In genomic region chr1:182035097-182035770, GRCh38 we compare ENCODE assay signal across 14 cellular contexts. TPM values are rescaled to one million over a fixed set of nuclear protein-coding genes. Genes with fewer than 3 reads are reported as not detected.
DNase-seq lines count a peak whose midpoint lies in the region; ATAC-seq, FAIRE-seq and TF ChIP-seq lines count a peak whose summit lies in the region.
"Had no signal": no experiment of that assay in that cellular context is flagged by ENCODE, and none has a peak within 500 bp of the region (broad histone marks: within the 10 kb centered on the region; RNA-seq: fewer than 3 reads in every experiment).

No MANE protein-coding gene starts in this region.

- H3K9me3 ChIP-seq in A549 = no peaks in the 10 kb centered on the region; the same call in 2 of the 3 replicates
- H3K9me3 ChIP-seq in BLaER1 = no peaks in the 10 kb centered on the region

- H4K20me1 ChIP-seq in BLaER1 (no peaks in the 10 kb centered on the region), KMS-11 (ENCODE audit: insufficient read depth) (no peaks in the 10 kb centered on the region)

- no peaks in the 10 kb centered on the region for H3K79me2 ChIP-seq in KMS-11 (ENCODE audit: insufficient read depth, low read depth)

- TF ChIP-seq POLR2A in A549 (IDR thresholded peaks at IDR 0.05; ENCODE audit: low read length) = no peak

- 24% methylated on average over 7 of the region's 7 CpGs for WGBS in A549 (ENCODE audit: missing lambda C conversion rate)

- CTCF ChIA-PET in A549 (lab: Yijun Ruan, JAX) = interaction anchor here (1.2 to 1.6 kb wide), 2 partner anchors 8 to 12 kb away, joined by 3 to 4 read pairs; no protein-coding TSS in a partner anchor

- H3K9ac ChIP-seq in BLaER1 (no peak overlapping the region), KMS-11 (no peak overlapping the region)

- H3K27me3 ChIP-seq in BLaER1 (no peaks in the 10 kb centered on the region), KMS-11 (ENCODE audit: insufficient read depth, low read depth) (no peaks in the 10 kb centered on the region), bronchial epithelial cell (ENCODE audit: control insufficient read depth, insufficient read depth, low read length) (no peaks in the 10 kb centered on the region)
- H3K27me3 ChIP-seq: breast epithelium had no signal

- TF ChIP-seq RAD21 in A549 (conservative IDR thresholded peaks at IDR 0.05 in 1 of 2, IDR thresholded peaks at IDR 0.05 in 1 of 2) = no peak

- in situ Hi-C loops in G401 (cut with HindIII; ENCODE audit: low sequenced_read_pairs) = no loop called here

- POLR2A ChIA-PET in A549 (lab: Yijun Ruan, JAX) = no interaction called here

- FAIRE-seq in A549 (lab: Jason Lieb, UNC) (no peak), bronchial epithelial cell (lab: Jason Lieb, UNC) (no peak)
- FAIRE-seq: islet of Langerhans had no signal

- no peak overlapping the region for H2AFZ ChIP-seq in KMS-11 (ENCODE audit: low read depth)

- H3K4me3 ChIP-seq in A549 (no peak overlapping the region), BLaER1 (no peak overlapping the region), KMS-11 (IDR thresholded peaks at IDR 0.05; ENCODE audit: insufficient read depth, low read depth, low read length) (no peak overlapping the region), bronchial epithelial cell (ENCODE audit: low read depth, low read length) (no peak overlapping the region)
- H3K4me3 ChIP-seq: breast epithelium, skin epidermis had no signal

- H3K4me1 ChIP-seq in A549 = no peaks in the 10 kb centered on the region
- peaks cover 20% of the 10 kb centered on the region for H3K4me1 ChIP-seq in BLaER1
- peaks cover 6% of the 10 kb centered on the region for H3K4me1 ChIP-seq in KMS-11 (ENCODE audit: low read depth, poor library complexity, severe bottlenecking)
- H3K4me1 ChIP-seq: breast epithelium had no signal

- H3K36me3 ChIP-seq in BLaER1 (no peaks in the 10 kb centered on the region), KMS-11 (ENCODE audit: insufficient read depth) (no peaks in the 10 kb centered on the region), bronchial epithelial cell (ENCODE audit: control insufficient read depth, insufficient read depth, low read length) (no peaks in the 10 kb centered on the region)
- H3K36me3 ChIP-seq: breast epithelium had no signal

- ATAC-seq in A549 (peak in 1 of 2 experiments; percentile 52; a peak in 2 of 6 replicates), HG03457 (IDR thresholded peaks at IDR 0.05; ENCODE audit: unreplicated experiment) (no peak)
- ATAC-seq: naive thymus-derived CD4-positive, alpha-beta T cell had no signal

- no peak for TF ChIP-seq EP300 in A549 (IDR thresholded peaks at IDR 0.05)

- H3K27ac ChIP-seq in A549 (no peak overlapping the region), BLaER1 (no peak overlapping the region; the same call in 1 of the 2 replicates), KMS-11 (no peak overlapping the region)
- H3K27ac ChIP-seq: breast epithelium, skin epidermis had no signal

- no peak overlapping the region for H3K4me2 ChIP-seq in A549
- H3K4me2 ChIP-seq in BLaER1 = peak overlapping the region; percentile 74
- no peak overlapping the region for H3K4me2 ChIP-seq in KMS-11

- TF ChIP-seq CTCF in A549 (IDR thresholded peaks at IDR 0.05) (0 out of 3 replicates have a peak, but pooled peaks have one; percentile 11), KMS-11 (conservative IDR thresholded peaks at IDR 0.05; ENCODE audit: low read depth, low read length) (peak; percentile 74), bronchial epithelial cell (IDR thresholded peaks at IDR 0.05; ENCODE audit: insufficient read depth, low read length, severe bottlenecking) (peak; percentile 18)

- DNase-seq in A549 (ENCODE audit: low read depth in 1 of 2, low spot score in 1 of 2) = peak in 1 of 2 experiments; percentile 39
- no peak for DNase-seq in bronchial epithelial cell (ENCODE audit: low read depth)
- no peak for DNase-seq in islet precursor cell
- no peak for DNase-seq in cerebellar cortex (ENCODE audit: low spot score)
- DNase-seq in G401 (ENCODE audit: low spot score) = no peak
- DNase-seq: naive thymus-derived CD4-positive, alpha-beta T cell; NCI-H1930 had no signal

TF ChIP-seq in A549, 52 proteins besides CTCF, POLR2A, EP300 and RAD21:
- no peak for TF ChIP-seq CBX2 (IDR thresholded peaks at IDR 0.05; ENCODE audit: borderline replicate concordance, low read depth)
- TF ChIP-seq JUNB (IDR thresholded peaks at IDR 0.05) = no peak
- TF ChIP-seq ZSCAN20 (CRISPR knock-in tag; IDR thresholded peaks at IDR 0.05) = no peak
- TF ChIP-seq RARB (CRISPR knock-in tag; IDR thresholded peaks at IDR 0.05) = no peak
- TF ChIP-seq KDM1A (IDR thresholded peaks at IDR 0.05; ENCODE audit: low read depth) = no peak
- TF ChIP-seq RFX5 (IDR thresholded peaks at IDR 0.05) = no peak

RNA-seq across cellular contexts. Expression of gene ZNF648, which starts 26.3 kb away (rescaled TPM):
- polyA plus RNA-seq in A549 (2011; rRNA removed) (not detected in 2 replicates), A549 (2017; fragmentation: RNase III; extraction: RNeasy Plus Mini Kit Qiagen cat#74134 plus additional on column Dnase treatment) (not detected in 3 replicates)
- polyA plus RNA-seq in A549 (2012; cell fraction: cytosol; rRNA removed) = not detected in 2 replicates
- 0.01 TPM in 1 of 2 replicates, not detected in the other for polyA plus RNA-seq in A549 (2012; cell fraction: nucleus; rRNA removed)
- polyA minus RNA-seq in A549 (2011; rRNA and poly(A)+ RNA removed) = not detected in 2 replicates
- not detected in 2 replicates for total RNA-seq in bronchial epithelial cell
- total RNA-seq in G401 (2014; rRNA removed; shearing (Covaris generic)) = not detected in 2 replicates
- total RNA-seq: activated T-helper 1 cell treated with anti-CD3 and anti-CD28 coated beads, Interleukin-12 subunit alpha, Interleukin-12 subunit beta, Interleukin-2, Interleukin-4 antibody, amounts not matched to agents 30 ng/mL and 10 ng/mL and 1 ng/mL, durations not matched to agents 14 hours and 24 hours and 36 hours; naive thymus-derived CD4-positive, alpha-beta T cell had no signal

Comparison
In these comparisons a context has a peak if more than half of its experiments do, and no peak if none do; other contexts are left out.
1. CTCF ChIP-seq: peak in every context shown above with its lines; median percentile 74 in KMS-11; 18 in bronchial epithelial cell; 11 in A549.